Comparison of ENCODE assay signal across 8 cellular contexts in the genomic region with DNA sequence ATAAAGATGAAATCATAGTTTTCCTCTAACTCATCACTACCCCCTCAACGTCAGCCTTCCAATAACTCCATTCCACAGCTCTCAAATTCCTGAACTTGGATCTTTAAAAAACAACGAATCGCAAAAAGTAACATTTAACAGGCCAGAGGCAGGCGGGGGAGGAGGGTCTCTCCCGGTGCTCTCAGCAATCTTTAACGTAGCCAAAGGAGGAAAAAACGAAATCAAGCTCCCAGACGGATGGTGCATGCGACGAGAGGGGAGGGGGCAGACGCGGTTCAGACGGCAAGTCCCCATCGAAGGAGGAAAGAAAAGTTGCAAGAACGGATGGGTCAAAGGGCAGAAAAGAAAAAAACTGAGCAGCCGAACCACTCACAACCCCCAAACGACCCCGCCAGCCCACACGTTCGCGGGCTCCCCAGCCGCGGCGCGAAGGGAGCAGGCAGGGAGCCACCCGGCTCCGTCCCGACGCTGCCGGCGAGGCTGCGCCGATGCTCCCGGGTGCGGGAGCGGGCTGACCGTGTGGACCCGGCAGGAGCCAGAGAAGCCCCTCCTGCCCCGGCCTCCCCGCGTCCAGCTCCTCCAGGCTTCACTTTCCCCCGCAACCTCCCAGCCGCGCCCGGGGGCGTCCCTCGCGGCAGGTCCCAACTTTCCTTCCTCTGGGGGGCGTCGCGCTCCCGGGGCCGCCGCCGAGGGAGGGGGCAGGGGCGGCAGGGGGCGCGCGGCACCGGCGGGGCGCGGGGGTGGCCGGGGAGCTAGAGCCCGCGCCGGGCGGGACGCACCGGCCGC. TPM values are rescaled to one million over a fixed set of nuclear protein-coding genes. Genes with fewer than 3 reads are reported as not detected.
DNase-seq lines count a peak whose midpoint lies in the region; ATAC-seq and TF ChIP-seq lines count a peak whose summit lies in the region.

No MANE protein-coding gene starts in this region.

- H3K27me3 Mint-ChIP-seq in HFFc6 (ENCODE audit: insufficient read depth), result no peaks in the 10 kb centered on the region; the same call in 1 of the 2 replicates

- peaks cover 22% of the 10 kb centered on the region for H3K4me1 ChIP-seq in OCI-LY7 (ENCODE audit: insufficient read depth, low read length, poor library complexity, severe bottlenecking)
- H3K4me1 ChIP-seq in tibial artery, result peaks cover 0 to 56% (median 26%) of the 10 kb centered on the region in 4 donors

- H3K27ac ChIP-seq in OCI-LY7 (ENCODE audit: low read depth, low read length, poor library complexity, severe bottlenecking), result no peak overlapping the region
- peak overlapping the region; percentile 93 to 95 for H3K27ac ChIP-seq in tibial artery

- peaks cover 7% of the 10 kb centered on the region for H3K36me3 Mint-ChIP-seq in HFFc6 (ENCODE audit: low read depth)

- DNase-seq in HFFc6 (peak; percentile 11), OCI-LY7 (ENCODE audit: low spot score) (no peak), globus pallidus (ENCODE audit: low spot score) (peak; percentile 33), omental fat pad (ENCODE audit: low spot score) (no peak), tibial artery (peak; percentile 22 to 68), NCI-H1092 (lab: John Stamatoyannopoulos, UW) (no peak)
- peak; percentile 15 to 29 (median 28) for DNase-seq in activated naive CD4-positive, alpha-beta T cell (lab: John Stamatoyannopoulos, UW)

- H3K9me3 Mint-ChIP-seq in HFFc6, result no peaks in the 10 kb centered on the region

- peak; percentile 38 for ATAC-seq in omental fat pad (ENCODE audit: low FRiP score)

- H3K9me2 ChIP-seq in OCI-LY7 (ENCODE audit: insufficient read depth, low read length), result no peaks in the 10 kb centered on the region

- H3K4me3 ChIP-seq in OCI-LY7 (ENCODE audit: low read depth, low read length, poor library complexity, severe bottlenecking) (peak overlapping the region; percentile 88), tibial artery (peak overlapping the region; percentile 91 to 96)

- TF ChIP-seq CTCF in GM12872 (IDR thresholded peaks at IDR 0.05; ENCODE audit: insufficient read depth, low read depth, low read length) (peak; percentile 28; the same call in 1 of the 3 replicates), HFFc6 (IDR thresholded peaks at IDR 0.05) (peak; percentile 68), OCI-LY7 (conservative IDR thresholded peaks at IDR 0.05; ENCODE audit: low read length) (peak; percentile 53), omental fat pad (IDR thresholded peaks at IDR 0.05) (no peak), tibial artery (IDR thresholded peaks at IDR 0.05) (no peak)

- peak overlapping the region; percentile 97 for H3K27ac Mint-ChIP-seq in HFFc6

- H3K4me3 Mint-ChIP-seq in HFFc6, result peak overlapping the region; percentile 98

- intact Hi-C loops in OCI-LY7 (cut with micrococcal nuclease; ENCODE audit: unreplicated experiment) (no loop called here), tibial artery (cut with DNase I; ENCODE audit: low total_unique reads) (no loop called here)

- POLR2A ChIA-PET in OCI-LY7 (lab: Charles Lee), result interaction anchor here (1.1 kb wide), 1 partner anchor 11 kb away, joined by 4 read pairs; no protein-coding TSS in a partner anchor

- H3K79me2 ChIP-seq in OCI-LY7 (ENCODE audit: insufficient read depth, low read depth, low read length), result peaks cover 39% of the 10 kb centered on the region

- peak overlapping the region; percentile 74 for H2AFZ ChIP-seq in OCI-LY7 (ENCODE audit: low read length)

- H3K27me3 ChIP-seq in tibial artery, result no peaks in the 10 kb centered on the region

- no TSS peak for BruUV-seq in OCI-LY7 (replicated peaks; lab: Mats Ljungman, UMichigan)

- no peaks in the 10 kb centered on the region for H3K36me3 ChIP-seq in OCI-LY7 (ENCODE audit: insufficient read depth, low read length)
- no peaks in the 10 kb centered on the region for H3K36me3 ChIP-seq in tibial artery

- CTCF ChIA-PET in OCI-LY7 (lab: Charles Lee; ENCODE audit: unreplicated experiment), result no interaction called here

- peaks cover 24% of the 10 kb centered on the region for H4K20me1 ChIP-seq in OCI-LY7 (ENCODE audit: insufficient read depth, low read length)

- H3K9me3 ChIP-seq in OCI-LY7 (ENCODE audit: low read length) (no peaks in the 10 kb centered on the region), tibial artery (no peaks in the 10 kb centered on the region)

- peaks cover 25% of the 10 kb centered on the region for H3K4me1 Mint-ChIP-seq in HFFc6 (ENCODE audit: low read depth)

- H3K4me2 ChIP-seq in OCI-LY7 (ENCODE audit: low read length), result peak overlapping the region; percentile 84

RNA-seq across cellular contexts. Expression of a gene that starts 0.7 kb away (rescaled TPM):
- 100 to 1,000 TPM in 2 of 6 experiments, 10 to 100 TPM in 4; 85.6 to 110 (median 95.8) TPM for total RNA-seq in HFFc6 (2021; fragmentation: NEBNext Ultra II Directional; extraction: Animal tissue kit (Norgen Biotek cat#: 25700))
- total RNA-seq in OCI-LY7 (2014; rRNA removed; shearing (Covaris generic)), result 6.0 and 8.9 TPM in 2 replicates
- total RNA-seq in OCI-LY7 (2022) (10.8 and 12.6 TPM in 2 replicates), omental fat pad (10 to 100 TPM; 37.8 to 75.3 (median 55.0) TPM)

RNA-seq across cellular contexts. Expression of a gene that starts 1.4 kb away (rescaled TPM):
- total RNA-seq in HFFc6 (2021; fragmentation: NEBNext Ultra II Directional; extraction: Animal tissue kit (Norgen Biotek cat#: 25700)), result 10 to 100 TPM; 26.6 to 30.5 (median 28.3) TPM
- 29.1 and 34.1 TPM in 2 replicates for total RNA-seq in OCI-LY7 (2014; rRNA removed; shearing (Covaris generic))
- 49.9 and 55.6 TPM in 2 replicates for total RNA-seq in OCI-LY7 (2022)
- total RNA-seq in omental fat pad, result 10 to 100 TPM; 20.2 to 58.3 (median 31.2) TPM

Comparison
In these comparisons a context has a peak if more than half of its experiments do, and no peak if none do; other contexts are left out.
1. CTCF ChIP-seq: peak in GM12872 (single experiment), HFFc6 (single experiment) and OCI-LY7 (single experiment); none in omental fat pad (0 of 3) and tibial artery (0 of 2).
2. DNase-seq: peak in HFFc6 (single experiment), activated naive CD4-positive, alpha-beta T cell (4 of 4), globus pallidus (single experiment) and tibial artery (2 of 2); none in OCI-LY7 (single experiment), omental fat pad (single experiment) and NCI-H1092 (single experiment).